Comparison of ENCODE assay signal across 9 cellular contexts in genomic region chr7:143214789-143215679, GRCh38. TPM values are rescaled to one million over a fixed set of nuclear protein-coding genes. Genes with fewer than 3 reads are reported as not detected.
DNase-seq lines count a peak whose midpoint lies in the region; TF ChIP-seq lines count a peak whose summit lies in the region.
"Had no signal": no experiment of that assay in that cellular context is flagged by ENCODE, and none has a peak within 500 bp of the region (broad histone marks: within the 10 kb centered on the region; RNA-seq: fewer than 3 reads in every experiment).

No MANE protein-coding gene starts in this region.

- H3K9me3 ChIP-seq in ovary, result no peaks in the 10 kb centered on the region
- no peaks in the 10 kb centered on the region for H3K9me3 ChIP-seq in vagina

- intact Hi-C loops in ovary (cut with DNase I), result loop anchor here (5.0 to 10.0 kb wide), 5 partner anchors 208 to 358 kb away; partner anchors contain the start of genes EPHB6 (in 1 of the 4) and TRPV6 (in 1 of the 4)
- intact Hi-C loops in vagina (cut with DNase I), result loop anchor here (5.0 to 10.0 kb wide), 2 partner anchors 203 to 360 kb away; partner anchors contain the start of gene EPHB6

- H3K27me3 ChIP-seq in ovary (no peaks in the 10 kb centered on the region), vagina (no peaks in the 10 kb centered on the region)

- WGBS in ovary, 3 donors, result 18 to 20% (median 19%) methylated on average over 8 of the region's 8 CpGs

- H3K4me1 ChIP-seq in ovary (ENCODE audit: insufficient read depth) (no peaks in the 10 kb centered on the region), vagina (no peaks in the 10 kb centered on the region)

- peak; percentile 100 for TF ChIP-seq CTCF in GM10266 (IDR thresholded peaks at IDR 0.05; ENCODE audit: control insufficient read depth, insufficient read depth, low read depth, missing control alignments)
- TF ChIP-seq CTCF in ovary (IDR thresholded peaks at IDR 0.05), result peak; percentile 85 to 92 (median 90)
- peak; percentile 95 to 100 (median 100) for TF ChIP-seq CTCF in vagina (IDR thresholded peaks at IDR 0.05)

- no peak overlapping the region for H3K4me3 ChIP-seq in ovary
- no peak overlapping the region for H3K4me3 ChIP-seq in vagina

- no peaks in the 10 kb centered on the region for H3K36me3 ChIP-seq in ovary
- H3K36me3 ChIP-seq in vagina, result no peaks in the 10 kb centered on the region

- DNase-seq in GM10266 (ENCODE audit: extremely low spot score) (peak; percentile 72), HCEC 1CT (peak; percentile 76), M059J (ENCODE audit: low read depth) (peak; percentile 78), RPMI7951 (ENCODE audit: low read depth) (peak; percentile 76), foreskin melanocyte (peak; percentile 71), ovary (peak in 4 of 5 donors; percentile 19 to 56 (median 34)), vagina (ENCODE audit: extremely low spot score in 2 of 2) (no peak)
- DNase-seq in activated T-helper 9 cell treated with anti-CD3 and anti-CD28 coated beads, Interleukin-2, amount 50 U/mL, for 16 hours (ENCODE audit: low read depth), result peak; percentile 31

- no peak for TF ChIP-seq EP300 in ovary (IDR thresholded peaks at IDR 0.05)

- TF ChIP-seq POLR2A in ovary (IDR thresholded peaks at IDR 0.05) (no peak), vagina (IDR thresholded peaks at IDR 0.05) (no peak)

- H3K27ac ChIP-seq in ovary (no peak overlapping the region), vagina (no peak overlapping the region)

RNA-seq across cellular contexts. Expression of gene TAS2R40, which starts 6.8 kb away (rescaled TPM):
- not detected in 2 replicates for total RNA-seq in M059J (2014; rRNA removed; shearing (Covaris generic))
- total RNA-seq in RPMI7951 (2014; rRNA removed; shearing (Covaris generic)), result not detected in 2 replicates
- not detected for total RNA-seq in ovary
- not detected for polyA plus RNA-seq in ovary
- not detected for total RNA-seq in vagina
- total RNA-seq: skeletal muscle tissue had no signal

RNA-seq across cellular contexts. Expression of gene TAS2R39, which starts 31.8 kb away (rescaled TPM):
- total RNA-seq in M059J (2014; rRNA removed; shearing (Covaris generic)), result not detected in 2 replicates
- total RNA-seq in RPMI7951 (2014; rRNA removed; shearing (Covaris generic)), result not detected in 2 replicates
- total RNA-seq in ovary (not detected), vagina (not detected)
- not detected for polyA plus RNA-seq in ovary
- total RNA-seq: skeletal muscle tissue had no signal

RNA-seq across cellular contexts. Expression of gene GSTK1, which starts 48.2 kb away (rescaled TPM):
- 127 and 133 TPM in 2 replicates for total RNA-seq in M059J (2014; rRNA removed; shearing (Covaris generic))
- 96.1 and 111 TPM in 2 replicates for total RNA-seq in RPMI7951 (2014; rRNA removed; shearing (Covaris generic))
- total RNA-seq in ovary (100 to 1,000 TPM in 1 of 7 donors, 10 to 100 TPM in 6; 55.0 to 108 (median 75.7) TPM), vagina (127 TPM)
- polyA plus RNA-seq in ovary, result 100 to 1,000 TPM in 1 of 2 donors, 10 to 100 TPM in 1; 84.9 to 138 TPM

Comparison
In these comparisons a context has a peak if more than half of its experiments do, and no peak if none do; other contexts are left out.
1. DNase-seq: peak in GM10266 (single experiment), HCEC 1CT (single experiment), M059J (single experiment), RPMI7951 (single experiment), activated T-helper 9 cell treated with anti-CD3 and anti-CD28 coated beads, Interleukin-2, amount 50 U/mL, for 16 hours (single experiment), foreskin melanocyte (single experiment) and ovary (4 of 5); none in vagina (0 of 2).
2. Peak in every context shown above with its lines, with median percentiles within 50 percentile points of each other: CTCF ChIP-seq.